In genomic region chr10:110533149-110533548, GRCh38 we compare ENCODE assay signal across 17 cellular contexts. TPM values are rescaled to one million over a fixed set of nuclear protein-coding genes. Genes with fewer than 3 reads are reported as not detected.
DNase-seq lines count a peak whose midpoint lies in the region; ATAC-seq, FAIRE-seq and TF ChIP-seq lines count a peak whose summit lies in the region.
"Had no signal": no experiment of that assay in that cellular context is flagged by ENCODE, and none has a peak within 500 bp of the region (broad histone marks: within the 10 kb centered on the region; RNA-seq: fewer than 3 reads in every experiment).

No MANE protein-coding gene starts in this region.

- no peak overlapping the region for H4K5ac ChIP-seq in H1 (ENCODE audit: insufficient read length, low read depth, low read length)

- H3K9me3 ChIP-seq in H1 (ENCODE audit: insufficient read depth in 2 of 2, low read depth in 1 of 2, low read length in 1 of 2), result no peaks in the 10 kb centered on the region
- no peaks in the 10 kb centered on the region for H3K9me3 ChIP-seq in upper lobe of right lung
- no peaks in the 10 kb centered on the region for H3K9me3 ChIP-seq in CD4-positive, alpha-beta T cell (ENCODE audit: control insufficient read depth, low read length)
- H3K9me3 ChIP-seq: transverse colon had no signal

- no peak overlapping the region for H4K91ac ChIP-seq in H1 (replicated peaks; ENCODE audit: insufficient read length, low read length)

- no peak overlapping the region for H3K56ac ChIP-seq in H1 (replicated peaks; ENCODE audit: insufficient read length, low read depth, low read length)

- no peak overlapping the region for H2BK120ac ChIP-seq in H1 (replicated peaks; ENCODE audit: low read depth, low read length)

- peaks cover 2% of the 10 kb centered on the region; the same call in 1 of the 2 replicates for H3K23me2 ChIP-seq in H1 (ENCODE audit: low read depth, low read length)

- no peaks in the 10 kb centered on the region for H3K79me2 ChIP-seq in H1 (ENCODE audit: control insufficient read depth in 1 of 2, insufficient read depth in 2 of 2, low read length in 2 of 2)

- H3K4ac ChIP-seq in H1 (replicated peaks; ENCODE audit: insufficient read length, low read depth, low read length), result no peak overlapping the region

- 0 out of 2 replicates have a peak overlapping the region, but pooled peaks have one; percentile 53 for H2BK15ac ChIP-seq in H1 (ENCODE audit: low read length)

- H2AFZ ChIP-seq in H1 (ENCODE audit: low read length), result 0 out of 2 replicates have a peak overlapping the region, but pooled peaks have one; percentile 77

- H3K27me3 ChIP-seq in H1 (replicated peaks in 1 of 4; ENCODE audit: control insufficient read depth in 3 of 4, extremely low read depth in 1 of 4, insufficient read depth in 3 of 4, low read length in 3 of 4), result no peaks in the 10 kb centered on the region
- no peaks in the 10 kb centered on the region for H3K27me3 ChIP-seq in upper lobe of right lung
- H3K27me3 ChIP-seq in CD4-positive, alpha-beta T cell (ENCODE audit: control insufficient read depth, insufficient read depth, low read length), result no peaks in the 10 kb centered on the region

- no peaks in the 10 kb centered on the region for H3K36me3 Mint-ChIP-seq in stimulated activated naive CD8-positive, alpha-beta T cell treated with anti-CD3 and anti-CD28 coated beads, Interleukin-15, Interleukin-2, amounts not matched to agents 100 ng/mL and 50 ng/mL, for 24 hours (ENCODE audit: low read depth)
- no peaks in the 10 kb centered on the region for H3K36me3 Mint-ChIP-seq in CD4-positive, alpha-beta T cell (ENCODE audit: low read depth)

- no peaks in the 10 kb centered on the region for H3K27me3 Mint-ChIP-seq in stimulated activated naive CD8-positive, alpha-beta T cell treated with anti-CD3 and anti-CD28 coated beads, Interleukin-15, Interleukin-2, amounts not matched to agents 100 ng/mL and 50 ng/mL, for 24 hours
- peaks cover 7% of the 10 kb centered on the region for H3K27me3 Mint-ChIP-seq in stimulated activated naive CD8-positive, alpha-beta T cell treated with anti-CD3 and anti-CD28 coated beads, Interleukin-15, amount 100 ng/mL, for 72 hours
- H3K27me3 Mint-ChIP-seq in CD4-positive, alpha-beta T cell, result no peaks in the 10 kb centered on the region

- DNase-seq in stimulated activated naive CD8-positive, alpha-beta T cell treated with anti-CD3 and anti-CD28 coated beads, Interleukin-15, amount 100 ng/mL, for 72 hours, result no peak
- DNase-seq in RKO (ENCODE audit: low spot score) (peak; percentile 83), H1 (ENCODE audit: low read depth in 1 of 2, low spot score in 2 of 2) (no peak), upper lobe of right lung (no peak), AML-193 (lab: John Stamatoyannopoulos, UW) (no peak), left colon (no peak)
- no peak for DNase-seq in CD4-positive, alpha-beta T cell
- DNase-seq: activated naive CD4-positive, alpha-beta T cell treated with Interleukin-2 at 50 U/mL for 16 hours; effector memory CD4-positive, alpha-beta T cell; NCI-H1092 treated with DMSO at 0.1 percent for 48 hours; NCI-H345; stimulated activated CD4-positive, alpha-beta T cell treated with anti-CD3 and anti-CD28 coated beads, Interleukin-4, amount 100 ng/mL, for 1 hour; transverse colon had no signal

- no peak overlapping the region for H2BK12ac ChIP-seq in H1 (ENCODE audit: low read depth, low read length)

- H3K79me1 ChIP-seq in H1 (ENCODE audit: low read depth, low read length), result no peaks in the 10 kb centered on the region

- no peak overlapping the region for H4K8ac ChIP-seq in H1 (ENCODE audit: extremely low read depth, insufficient read depth, low read length)

- H4K20me1 ChIP-seq in H1 (replicated peaks in 1 of 2; ENCODE audit: control insufficient read depth in 1 of 2, insufficient read depth in 2 of 2, low read length in 2 of 2), result no peaks in the 10 kb centered on the region

- H3K14ac ChIP-seq in H1 (ENCODE audit: insufficient read length), result no peak overlapping the region

- H3K9me3 Mint-ChIP-seq in stimulated activated naive CD8-positive, alpha-beta T cell treated with anti-CD3 and anti-CD28 coated beads, Interleukin-15, Interleukin-2, amounts not matched to agents 100 ng/mL and 50 ng/mL, for 24 hours, result no peaks in the 10 kb centered on the region
- H3K9me3 Mint-ChIP-seq in stimulated activated naive CD8-positive, alpha-beta T cell treated with anti-CD3 and anti-CD28 coated beads, Interleukin-15, amount 100 ng/mL, for 72 hours, result no peaks in the 10 kb centered on the region
- H3K9me3 Mint-ChIP-seq in CD4-positive, alpha-beta T cell, result no peaks in the 10 kb centered on the region

- TF ChIP-seq POLR2A in H1 (IDR thresholded peaks at IDR 0.05; ENCODE audit: control extremely low read depth in 1 of 2, low read depth in 2 of 2, low read length in 2 of 2), result no peak

- H3K4me1 ChIP-seq in H1 (replicated peaks in 1 of 4; ENCODE audit: control insufficient read depth in 3 of 4, insufficient read depth in 4 of 4, low read length in 3 of 4) (peaks cover 4 to 17% (median 5%) of the 10 kb centered on the region in 4 experiments), upper lobe of right lung (no peaks in the 10 kb centered on the region)

- no peak overlapping the region for H3K4me2 ChIP-seq in H1 (ENCODE audit: insufficient read depth in 1 of 2, low read depth in 2 of 2, low read length in 2 of 2)

- no peak for ATAC-seq in stimulated activated naive CD8-positive, alpha-beta T cell treated with anti-CD3 and anti-CD28 coated beads, Interleukin-15, amount 100 ng/mL, for 72 hours
- ATAC-seq in upper lobe of right lung (peak; percentile 19), left colon (no peak)
- no peak for ATAC-seq in CD4-positive, alpha-beta T cell (ENCODE audit: poor library complexity)
- ATAC-seq: sciatic nerve had no signal

- CTCF ChIA-PET in H1 (lab: Charles Lee; ENCODE audit: partially characterized antibody), result interaction anchor here (0.7 to 3.4 kb wide), 7 partner anchors 14 to 226 kb away, joined by 3 to 16 read pairs (median 3); no protein-coding TSS in a partner anchor
- CTCF ChIA-PET in CD4-positive, alpha-beta T cell (lab: Charles Lee), result no interaction called here

- 0 out of 2 replicates have a peak overlapping the region, but pooled peaks have one; percentile 48 for H2BK20ac ChIP-seq in H1 (ENCODE audit: low read length)

- 0 out of 2 replicates have a peak overlapping the region, but pooled peaks have one; percentile 8 for H2BK5ac ChIP-seq in H1 (ENCODE audit: low read depth, low read length)

- H2AK5ac ChIP-seq in H1 (ENCODE audit: low read depth, low read length), result no peak overlapping the region

- FAIRE-seq in H1 (lab: Jason Lieb, UNC), result no peak
- FAIRE-seq: D721Med had no signal

- H3K4me3 ChIP-seq in H1 (ENCODE audit: extremely low read depth in 1 of 4, insufficient read depth in 2 of 4, low read depth in 3 of 4, low read length in 4 of 4) (no peak overlapping the region), upper lobe of right lung (no peak overlapping the region)
- H3K4me3 ChIP-seq: lung, transverse colon had no signal

- H3K36me3 ChIP-seq in H1 (ENCODE audit: control insufficient read depth in 2 of 4, insufficient read depth in 4 of 4, low read length in 3 of 4), result no peaks in the 10 kb centered on the region
- H3K36me3 ChIP-seq in upper lobe of right lung, result no peaks in the 10 kb centered on the region
- H3K36me3 ChIP-seq: transverse colon had no signal

- no peak overlapping the region for H3K18ac ChIP-seq in H1 (ENCODE audit: extremely low read depth, low read length)

- no peak for TF ChIP-seq RAD21 in H1 (IDR thresholded peaks at IDR 0.05 in 1 of 2, conservative IDR thresholded peaks at IDR 0.05 in 1 of 2; ENCODE audit: low read depth in 2 of 2, low read length in 2 of 2)

- peak overlapping the region in 1 of 4 experiments; percentile 10; a peak in 1 of 7 replicates for H3K9ac ChIP-seq in H1 (replicated peaks in 1 of 4; ENCODE audit: extremely low read depth in 1 of 4, low read depth in 3 of 4, low read length in 3 of 4)

- no peak overlapping the region for H3K27ac ChIP-seq in H1 (ENCODE audit: low read depth, low read length)
- no peak overlapping the region for H3K27ac ChIP-seq in upper lobe of right lung
- no peak overlapping the region for H3K27ac ChIP-seq in CD4-positive, alpha-beta T cell (ENCODE audit: low read depth, low read length)
- H3K27ac ChIP-seq: transverse colon had no signal

- TF ChIP-seq EP300 in H1 (IDR thresholded peaks at IDR 0.05; ENCODE audit: borderline replicate concordance in 1 of 2, low read depth in 2 of 2, low read length in 2 of 2), result no peak

- POLR2A ChIA-PET in H1 (lab: Charles Lee; ENCODE audit: partially characterized antibody), result interaction anchor here (1.1 to 1.3 kb wide), 2 partner anchors 60 to 179 kb away, joined by 3 read pairs; no protein-coding TSS in a partner anchor
- POLR2A ChIA-PET in CD4-positive, alpha-beta T cell (lab: Charles Lee), result interaction anchor here (1.1 kb wide), 1 partner anchor 228 kb away, joined by 3 read pairs; no protein-coding TSS in a partner anchor

- peaks cover 68% of the 10 kb centered on the region for H3K4me1 Mint-ChIP-seq in stimulated activated naive CD8-positive, alpha-beta T cell treated with anti-CD3 and anti-CD28 coated beads, Interleukin-15, Interleukin-2, amounts not matched to agents 100 ng/mL and 50 ng/mL, for 24 hours (ENCODE audit: low read depth)
- H3K4me1 Mint-ChIP-seq in stimulated activated naive CD8-positive, alpha-beta T cell treated with anti-CD3 and anti-CD28 coated beads, Interleukin-15, amount 100 ng/mL, for 72 hours, result peaks cover 83% of the 10 kb centered on the region
- H3K4me1 Mint-ChIP-seq in CD4-positive, alpha-beta T cell (ENCODE audit: low read depth), result peaks cover 33% of the 10 kb centered on the region

- 72% methylated on average over 3 of the region's 3 CpGs; no CpG with 5 or more reads in 1 of the 2 experiments for WGBS in H1 (ENCODE audit: extremely low coverage in 1 of 2, insufficient coverage in 1 of 2, insufficient read length in 1 of 2, insufficient replicate concordance in 2 of 2, low coverage in 1 of 2, low lambda C conversion rate in 2 of 2, missing lambda C conversion rate in 1 of 2), 2 experiments

- no peak overlapping the region for H3K4me3 Mint-ChIP-seq in stimulated activated naive CD8-positive, alpha-beta T cell treated with anti-CD3 and anti-CD28 coated beads, Interleukin-15, Interleukin-2, amounts not matched to agents 100 ng/mL and 50 ng/mL, for 24 hours
- peak overlapping the region in 1 of 2 donors; percentile 15 for H3K4me3 Mint-ChIP-seq in stimulated activated naive CD8-positive, alpha-beta T cell treated with anti-CD3 and anti-CD28 coated beads, Interleukin-15, amount 100 ng/mL, for 72 hours
- no peak overlapping the region for H3K4me3 Mint-ChIP-seq in CD4-positive, alpha-beta T cell

- H3K27ac Mint-ChIP-seq in stimulated activated naive CD8-positive, alpha-beta T cell treated with anti-CD3 and anti-CD28 coated beads, Interleukin-15, Interleukin-2, amounts not matched to agents 100 ng/mL and 50 ng/mL, for 24 hours, result peak overlapping the region; percentile 12
- H3K27ac Mint-ChIP-seq in stimulated activated naive CD8-positive, alpha-beta T cell treated with anti-CD3 and anti-CD28 coated beads, Interleukin-15, amount 100 ng/mL, for 72 hours, result no peak overlapping the region
- H3K27ac Mint-ChIP-seq in CD4-positive, alpha-beta T cell, result no peak overlapping the region

- intact Hi-C loops in upper lobe of right lung (cut with DNase I), result no loop called here
- intact Hi-C loops in CD4-positive, alpha-beta T cell (cut with DNase I, micrococcal nuclease), result no loop called here
- intact Hi-C loops in left colon (cut with DNase I, micrococcal nuclease), result loop anchor here in 1 of 2 donors (10.0 kb wide), 1 partner anchor 218 kb away; no protein-coding TSS in a partner anchor

- TF ChIP-seq CTCF in H1 (IDR thresholded peaks at IDR 0.05; ENCODE audit: control extremely low read depth in 1 of 3, insufficient read depth in 1 of 3, low read depth in 1 of 3, low read length in 3 of 3), result no peak
- TF ChIP-seq CTCF in upper lobe of right lung (IDR thresholded peaks at IDR 0.05), result no peak
- TF ChIP-seq CTCF in CD4-positive, alpha-beta T cell (IDR thresholded peaks at IDR 0.05), result no peak

- H3K23ac ChIP-seq in H1 (ENCODE audit: insufficient read length), result no peak overlapping the region

RNA-seq across cellular contexts. Expression of gene SMC3, which starts 34.3 kb away (rescaled TPM):
- 89.8 and 93.4 TPM in 2 replicates for total RNA-seq in H1 (2021; fragmentation: NEBNext Ultra II Directional; extraction: Animal tissue kit (Norgen Biotek cat#: 25700))
- 7.8 and 12.7 TPM in 2 replicates for polyA plus RNA-seq in H1 (2011; rRNA removed)
- 29.8 TPM for polyA plus RNA-seq in H1 (2011; cell fraction: cytosol; rRNA removed)
- 5.9 TPM for polyA plus RNA-seq in H1 (2011; cell fraction: nucleus; rRNA removed)
- 44.2 to 101 TPM (median 59.5 TPM) in 4 replicates for polyA plus RNA-seq in H1 (2012, experiment 1 of 2)
- polyA plus RNA-seq in H1 (2012, experiment 2 of 2), result 4.2 TPM
- 65.2 TPM for polyA plus RNA-seq in H1 (2013, experiment 1 of 2)
- 67.9 TPM for polyA plus RNA-seq in H1 (2013, experiment 2 of 2)
- polyA minus RNA-seq in H1 (2011; rRNA and poly(A)+ RNA removed), result 14.4 and 18.6 TPM in 2 replicates
- 23.2 TPM for polyA minus RNA-seq in H1 (2011; cell fraction: cytosol; rRNA and poly(A)+ RNA removed)
- polyA minus RNA-seq in H1 (2011; cell fraction: nucleus; rRNA and poly(A)+ RNA removed), result 21.7 TPM
- total RNA-seq in upper lobe of right lung, result 29.8 TPM
- total RNA-seq in CD4-positive, alpha-beta T cell, result 10 to 100 TPM; 46.8 to 48.0 TPM
- 10 to 100 TPM; 23.7 to 25.5 TPM for total RNA-seq in left colon

RNA-seq across cellular contexts. Expression of gene DUSP5, which starts 35.4 kb away (rescaled TPM):
- 27.0 and 30.3 TPM in 2 replicates for total RNA-seq in H1 (2021; fragmentation: NEBNext Ultra II Directional; extraction: Animal tissue kit (Norgen Biotek cat#: 25700))
- polyA plus RNA-seq in H1 (2011; rRNA removed), result 13.3 and 13.6 TPM in 2 replicates
- 15.2 TPM for polyA plus RNA-seq in H1 (2011; cell fraction: cytosol; rRNA removed)
- polyA plus RNA-seq in H1 (2011; cell fraction: nucleus; rRNA removed), result 12.0 TPM
- 14.3 to 18.7 TPM (median 15.9 TPM) in 4 replicates for polyA plus RNA-seq in H1 (2012, experiment 1 of 2)
- polyA plus RNA-seq in H1 (2012, experiment 2 of 2), result 16.9 TPM
- polyA plus RNA-seq in H1 (2013, experiment 1 of 2), result 17.0 TPM
- 20.2 TPM for polyA plus RNA-seq in H1 (2013, experiment 2 of 2)
- polyA minus RNA-seq in H1 (2011; rRNA and poly(A)+ RNA removed), result 28.9 and 41.0 TPM in 2 replicates
- 37.5 TPM for polyA minus RNA-seq in H1 (2011; cell fraction: cytosol; rRNA and poly(A)+ RNA removed)
- polyA minus RNA-seq in H1 (2011; cell fraction: nucleus; rRNA and poly(A)+ RNA removed), result 14.9 TPM
- total RNA-seq in upper lobe of right lung (24.0 TPM), left colon (10 to 100 TPM in 1 of 2 donors, 1 to 10 TPM in 1; 7.1 to 52.2 TPM)
- total RNA-seq in CD4-positive, alpha-beta T cell, result 10 to 100 TPM; 64.3 to 66.2 TPM
